Comparison of ENCODE assay signal across 8 cellular contexts in the genomic region with DNA sequence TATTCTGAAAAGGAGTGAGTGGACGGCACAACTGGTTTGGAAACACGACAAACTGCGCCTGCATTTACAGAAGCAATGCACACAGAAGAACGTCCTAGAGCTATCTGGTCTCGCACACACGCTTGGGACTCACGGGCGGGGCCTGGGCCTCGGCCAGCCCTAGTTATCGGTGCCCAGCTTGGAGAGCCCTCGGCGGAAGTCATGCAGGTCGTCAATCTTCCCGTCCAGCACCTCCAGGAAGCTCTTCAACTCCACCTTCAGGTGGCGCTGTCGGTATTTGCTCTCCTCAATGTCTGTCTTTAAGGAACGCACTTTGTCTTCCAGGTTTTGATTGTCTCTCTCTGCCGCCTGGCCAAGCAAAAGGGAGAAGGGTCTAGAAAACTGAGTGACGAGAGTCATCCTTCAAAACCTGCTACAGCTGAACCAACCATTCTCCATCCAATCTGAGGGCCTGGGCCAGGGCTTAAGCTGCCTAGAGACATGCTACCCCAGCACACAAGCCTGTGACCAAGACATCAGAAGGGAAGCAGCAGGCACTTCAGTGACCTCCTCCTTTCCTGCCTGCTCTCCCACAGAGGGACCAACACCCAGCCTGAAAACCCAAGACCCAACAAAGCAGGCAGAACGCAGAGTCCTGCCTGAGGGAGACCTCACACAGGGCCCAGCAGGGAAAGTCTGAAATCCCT. TPM values are rescaled to one million over a fixed set of nuclear protein-coding genes. Genes with fewer than 3 reads are reported as not detected.
DNase-seq lines count a peak whose midpoint lies in the region; ATAC-seq and TF ChIP-seq lines count a peak whose summit lies in the region.

No MANE protein-coding gene starts in this region.

- no peak overlapping the region for H3K4me3 ChIP-seq in CD8-positive, alpha-beta T cell (ENCODE audit: low read depth, low read length)
- H3K4me3 ChIP-seq in mesendoderm (ENCODE audit: low read length), result no peak overlapping the region

- peak; percentile 23 for TF ChIP-seq CTCF in CD8-positive, alpha-beta T cell (IDR thresholded peaks at IDR 0.05)

- H3K4me1 ChIP-seq in CD8-positive, alpha-beta T cell (ENCODE audit: insufficient read depth, low read length), result peaks cover 21% of the 10 kb centered on the region
- peaks cover 4% of the 10 kb centered on the region for H3K4me1 ChIP-seq in mesendoderm (ENCODE audit: control insufficient read depth, low read depth, low read length)

- CTCF ChIA-PET in CD8-positive, alpha-beta T cell (lab: Charles Lee), result interaction anchor here (0.6 to 1.6 kb wide), 4 partner anchors 17 to 430 kb away, joined by 3 to 4 read pairs (median 3); no protein-coding TSS in a partner anchor

- intact Hi-C loops in CD8-positive, alpha-beta T cell (cut with DNase I, micrococcal nuclease), result loop anchor here in 1 of 2 experiments (1.0 to 10.0 kb wide), 2 partner anchors 55 to 151 kb away; no protein-coding TSS in a partner anchor

- H2AK5ac ChIP-seq in mesendoderm (ENCODE audit: low read length), result no peak overlapping the region

- no peaks in the 10 kb centered on the region for H3K9me3 ChIP-seq in CD8-positive, alpha-beta T cell (ENCODE audit: low read length)

- H3K18ac ChIP-seq in mesendoderm (ENCODE audit: low read length), result no peak overlapping the region

- H3K4me2 ChIP-seq in mesendoderm (ENCODE audit: low read length), result no peak overlapping the region

- H3K9me3 Mint-ChIP-seq in CD8-positive, alpha-beta T cell, result no peaks in the 10 kb centered on the region
- no peaks in the 10 kb centered on the region for H3K9me3 Mint-ChIP-seq in stimulated activated naive B cell treated with anti-CD40 and anti-IgM and Interleukin-4, amounts not matched to agents 10 μg/mL and 1 μg/mL and 100 μg/mL, for 72 hours

- no peak overlapping the region for H3K27ac Mint-ChIP-seq in CD8-positive, alpha-beta T cell
- peak overlapping the region; percentile 72 for H3K27ac Mint-ChIP-seq in stimulated activated naive B cell treated with anti-CD40 and anti-IgM and Interleukin-4, amounts not matched to agents 10 μg/mL and 1 μg/mL and 100 μg/mL, for 72 hours

- H2BK5ac ChIP-seq in mesendoderm (ENCODE audit: low read length), result peak overlapping the region; percentile 49

- no peaks in the 10 kb centered on the region for H3K36me3 Mint-ChIP-seq in CD8-positive, alpha-beta T cell
- H3K36me3 Mint-ChIP-seq in stimulated activated naive B cell treated with anti-CD40 and anti-IgM and Interleukin-4, amounts not matched to agents 10 μg/mL and 1 μg/mL and 100 μg/mL, for 72 hours, result peaks cover 69 to 76% of the 10 kb centered on the region in 2 donors

- peak in 4 of 7 experiments; percentile 15 to 44 (median 40) for DNase-seq in CD8-positive, alpha-beta T cell
- DNase-seq in NCI-H2196 (lab: John Stamatoyannopoulos, UW; ENCODE audit: unreplicated experiment) (peak; percentile 73), epithelial cell of prostate (ENCODE audit: low read depth, low spot score) (peak; percentile 66), mesendoderm (peak; percentile 98)
- DNase-seq in activated CD4-positive, alpha-beta T cell treated with anti-CD3 and anti-CD28 coated beads for 4 hours, result peak; percentile 24 to 30
- DNase-seq in stimulated activated naive B cell treated with anti-CD40 and anti-IgM and Interleukin-4, amounts not matched to agents 10 μg/mL and 1 μg/mL and 100 μg/mL, for 72 hours, result peak; percentile 34

- H3K4ac ChIP-seq in mesendoderm (ENCODE audit: low read depth, low read length), result no peak overlapping the region

- peaks cover 22% of the 10 kb centered on the region for H3K4me1 Mint-ChIP-seq in CD8-positive, alpha-beta T cell (ENCODE audit: low read depth)
- peaks cover 27 to 65% of the 10 kb centered on the region in 2 donors for H3K4me1 Mint-ChIP-seq in stimulated activated naive B cell treated with anti-CD40 and anti-IgM and Interleukin-4, amounts not matched to agents 10 μg/mL and 1 μg/mL and 100 μg/mL, for 72 hours

- no peaks in the 10 kb centered on the region for H3K27me3 ChIP-seq in CD8-positive, alpha-beta T cell (ENCODE audit: insufficient read depth, low read length)
- H3K27me3 ChIP-seq in mesendoderm (ENCODE audit: insufficient read depth, low read length, poor library complexity), result no peaks in the 10 kb centered on the region

- H4K8ac ChIP-seq in mesendoderm (ENCODE audit: low read depth, low read length), result no peak overlapping the region

- no peaks in the 10 kb centered on the region for H3K79me1 ChIP-seq in mesendoderm (ENCODE audit: low read length)

- peak overlapping the region; percentile 23 for H4K5ac ChIP-seq in mesendoderm (ENCODE audit: low read length)

- H3K79me2 ChIP-seq in mesendoderm (ENCODE audit: control insufficient read depth, insufficient read depth, low read length), result no peaks in the 10 kb centered on the region

- peak overlapping the region; percentile 89 for H3K56ac ChIP-seq in mesendoderm (ENCODE audit: low read length)

- H2BK15ac ChIP-seq in mesendoderm (replicated peaks; ENCODE audit: low read depth), result no peak overlapping the region

- H3K27ac ChIP-seq in CD8-positive, alpha-beta T cell (ENCODE audit: low read depth, low read length), result no peak overlapping the region
- H3K27ac ChIP-seq in epithelial cell of prostate, result peak overlapping the region; percentile 16
- no peak overlapping the region for H3K27ac ChIP-seq in mesendoderm (ENCODE audit: low read depth, low read length)

- peak overlapping the region; percentile 60 for H3K9ac ChIP-seq in mesendoderm (ENCODE audit: low read length)

- H3K23ac ChIP-seq in mesendoderm (ENCODE audit: low read length), result no peak overlapping the region

- no peaks in the 10 kb centered on the region for H3K36me3 ChIP-seq in CD8-positive, alpha-beta T cell (ENCODE audit: insufficient read depth, low read length)
- no peaks in the 10 kb centered on the region for H3K36me3 ChIP-seq in mesendoderm (ENCODE audit: control insufficient read depth, insufficient read depth, low read length)

- H2BK120ac ChIP-seq in mesendoderm (ENCODE audit: low read depth, low read length), result no peak overlapping the region

- H3K4me3 Mint-ChIP-seq in CD8-positive, alpha-beta T cell, result no peak overlapping the region
- no peak overlapping the region for H3K4me3 Mint-ChIP-seq in stimulated activated naive B cell treated with anti-CD40 and anti-IgM and Interleukin-4, amounts not matched to agents 10 μg/mL and 1 μg/mL and 100 μg/mL, for 72 hours

- POLR2A ChIA-PET in CD8-positive, alpha-beta T cell (lab: Charles Lee), result interaction anchor here (1.6 kb wide), 1 partner anchor 20 kb away, joined by 3 read pairs; no protein-coding TSS in a partner anchor

- WGBS in mesendoderm (ENCODE audit: extremely low coverage, insufficient coverage, low lambda C conversion rate), result no CpG with 5 or more reads among the region's 20 CpGs

- peak; percentile 41 for ATAC-seq in CD8-positive, alpha-beta T cell
- ATAC-seq in GM21723 (IDR thresholded peaks at IDR 0.05; ENCODE audit: unreplicated experiment) (peak; percentile 66), GM21528 (IDR thresholded peaks at IDR 0.05; ENCODE audit: low FRiP score, unreplicated experiment) (no peak)
- peak; percentile 45 to 55 for ATAC-seq in stimulated activated naive B cell treated with anti-CD40 and anti-IgM and Interleukin-4, amounts not matched to agents 10 μg/mL and 1 μg/mL and 100 μg/mL, for 72 hours (replicated peaks)

- no peaks in the 10 kb centered on the region for H3K27me3 Mint-ChIP-seq in CD8-positive, alpha-beta T cell (ENCODE audit: low read depth)
- H3K27me3 Mint-ChIP-seq in stimulated activated naive B cell treated with anti-CD40 and anti-IgM and Interleukin-4, amounts not matched to agents 10 μg/mL and 1 μg/mL and 100 μg/mL, for 72 hours, result no peaks in the 10 kb centered on the region

RNA-seq across cellular contexts. Expression of a gene that starts 40.3 kb away (rescaled TPM):
- 100 to 1,000 TPM; 123 to 124 TPM for total RNA-seq in CD8-positive, alpha-beta T cell
- 1.8 TPM for polyA plus RNA-seq in mesendoderm (2013, experiment 1 of 2)
- 2.3 TPM for polyA plus RNA-seq in mesendoderm (2013, experiment 2 of 2)

RNA-seq across cellular contexts. Expression of a gene that starts 43.8 kb away (rescaled TPM):
- not detected for total RNA-seq in CD8-positive, alpha-beta T cell
- under 0.01 TPM for polyA plus RNA-seq in mesendoderm (2013, experiment 1 of 2)
- polyA plus RNA-seq in mesendoderm (2013, experiment 2 of 2), result not detected

Comparison
In these comparisons a context has a peak if more than half of its experiments do, and no peak if none do; other contexts are left out.
1. DNase-seq: peak in every context shown above with its lines; median percentile 98 in mesendoderm; 73 in NCI-H2196; 66 in epithelial cell of prostate; 40 in CD8-positive, alpha-beta T cell; 34 in stimulated activated naive B cell treated with anti-CD40 and anti-IgM and Interleukin-4, amounts not matched to agents 10 μg/mL and 1 μg/mL and 100 μg/mL, for 72 hours; 27 in activated CD4-positive, alpha-beta T cell treated with anti-CD3 and anti-CD28 coated beads for 4 hours.